ENCODE assay signal across 8 cellular contexts in the genomic region with DNA sequence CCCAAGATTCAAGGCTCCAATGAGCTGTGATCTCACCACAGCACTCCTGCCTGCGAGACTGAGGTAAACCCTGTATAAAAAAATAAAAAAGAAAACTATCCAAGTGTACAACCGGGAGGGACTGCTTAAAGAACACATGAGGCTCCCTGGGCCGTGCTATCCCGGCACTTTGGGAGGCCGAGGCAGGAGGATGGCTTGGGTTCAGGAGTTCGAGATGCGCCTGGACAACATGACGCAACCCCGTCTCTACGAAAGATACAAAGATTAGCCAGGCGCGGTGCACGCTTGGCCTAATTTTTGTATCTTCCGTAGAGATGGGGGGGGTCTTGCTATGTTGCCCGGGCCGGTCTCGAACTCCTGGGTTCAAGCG.
DNase-seq lines count a peak whose midpoint lies in the region; ATAC-seq and TF ChIP-seq lines count a peak whose summit lies in the region.
"Not testable (repeated sequence)": the region's sequence is repeated elsewhere in the genome, so short reads cannot be mapped to it uniquely, and the experiment has no call there.

No MANE protein-coding gene starts in this region.

- H3K27me3 ChIP-seq in right atrium auricular region, result not testable (repeated sequence)

- H3K36me3 Mint-ChIP-seq in activated T-cell treated with anti-CD3 and anti-CD28 coated beads, Interleukin-2, amount 50 U/mL, for 24 hours (ENCODE audit: low read depth), result peaks cover 11% of the 10 kb centered on the region
- H3K36me3 Mint-ChIP-seq in naive B cell, result not testable (repeated sequence)
- H3K36me3 Mint-ChIP-seq in stimulated activated effector memory CD8-positive, alpha-beta T cell treated with anti-CD3 and anti-CD28 coated beads, Interleukin-12 subunit alpha, Interleukin-12 subunit beta, amount 100 ng/mL, for 72 hours, result peaks cover 14% of the 10 kb centered on the region

- H3K9me3 Mint-ChIP-seq in activated T-cell treated with anti-CD3 and anti-CD28 coated beads, Interleukin-2, amount 50 U/mL, for 24 hours; naive B cell; stimulated activated effector memory CD8-positive, alpha-beta T cell treated with anti-CD3 and anti-CD28 coated beads, Interleukin-12 subunit alpha, Interleukin-12 subunit beta, amount 100 ng/mL, for 72 hours: not testable (repeated sequence)

- peak overlapping the region; percentile 92 for H3K27ac Mint-ChIP-seq in activated T-cell treated with anti-CD3 and anti-CD28 coated beads, Interleukin-2, amount 50 U/mL, for 24 hours
- H3K27ac Mint-ChIP-seq in naive B cell, result peak overlapping the region; percentile 86 to 98 (median 96)
- peak overlapping the region; percentile 91 for H3K27ac Mint-ChIP-seq in stimulated activated effector memory CD8-positive, alpha-beta T cell treated with anti-CD3 and anti-CD28 coated beads, Interleukin-12 subunit alpha, Interleukin-12 subunit beta, amount 100 ng/mL, for 72 hours

- not testable (repeated sequence) for H3K4me1 ChIP-seq in right atrium auricular region

- peak overlapping the region; percentile 89 for H3K4me3 Mint-ChIP-seq in activated T-cell treated with anti-CD3 and anti-CD28 coated beads, Interleukin-2, amount 50 U/mL, for 24 hours
- peak overlapping the region; percentile 84 to 99 (median 95) for H3K4me3 Mint-ChIP-seq in naive B cell
- H3K4me3 Mint-ChIP-seq in stimulated activated effector memory CD8-positive, alpha-beta T cell treated with anti-CD3 and anti-CD28 coated beads, Interleukin-12 subunit alpha, Interleukin-12 subunit beta, amount 100 ng/mL, for 72 hours, result peak overlapping the region; percentile 81

- H3K4me3 ChIP-seq in right atrium auricular region, result peak overlapping the region; percentile 80 to 97

- peak; percentile 25 for DNase-seq in ACHN
- DNase-seq in NCI-H2227 treated with DMSO at 0.1 percent for 48 hours (lab: John Stamatoyannopoulos, UW), result peak; percentile 42
- not testable (repeated sequence) for DNase-seq in activated T-cell treated with anti-CD3 and anti-CD28 coated beads, Interleukin-2, amount 50 U/mL, for 24 hours; right atrium auricular region (ENCODE audit: low spot score); naive B cell; stimulated activated effector memory CD8-positive, alpha-beta T cell treated with anti-CD3 and anti-CD28 coated beads, Interleukin-12 subunit alpha, Interleukin-12 subunit beta, amount 100 ng/mL, for 72 hours (ENCODE audit: low spot score in 2 of 2)

- TF ChIP-seq CTCF in right atrium auricular region (IDR thresholded peaks at IDR 0.05), result not testable (repeated sequence)

- peaks cover 11% of the 10 kb centered on the region for H3K4me1 Mint-ChIP-seq in activated T-cell treated with anti-CD3 and anti-CD28 coated beads, Interleukin-2, amount 50 U/mL, for 24 hours (ENCODE audit: low read depth)
- peaks cover 0 to 14% (median 3%) of the 10 kb centered on the region in 3 donors for H3K4me1 Mint-ChIP-seq in naive B cell
- not testable (repeated sequence) for H3K4me1 Mint-ChIP-seq in stimulated activated effector memory CD8-positive, alpha-beta T cell treated with anti-CD3 and anti-CD28 coated beads, Interleukin-12 subunit alpha, Interleukin-12 subunit beta, amount 100 ng/mL, for 72 hours

- peak; percentile 8 for ATAC-seq in GM19395 (IDR thresholded peaks at IDR 0.05; ENCODE audit: unreplicated experiment)
- ATAC-seq in naive B cell (ENCODE audit: low read depth in 2 of 2); stimulated activated effector memory CD8-positive, alpha-beta T cell treated with anti-CD3 and anti-CD28 coated beads, Interleukin-12 subunit alpha, Interleukin-12 subunit beta, amount 100 ng/mL, for 72 hours: not testable (repeated sequence)

- in situ Hi-C loops in ACHN (cut with HindIII; ENCODE audit: low pct_ligation_motif_present, low pct_unique_long_range_greater_than_20kb, low sequenced_read_pairs), result not testable (repeated sequence)

- H3K27me3 Mint-ChIP-seq in activated T-cell treated with anti-CD3 and anti-CD28 coated beads, Interleukin-2, amount 50 U/mL, for 24 hours; naive B cell: not testable (repeated sequence)

- H3K36me3 ChIP-seq in right atrium auricular region, result not testable (repeated sequence)

- H3K27ac ChIP-seq in cingulate gyrus (ENCODE audit: low read depth, low read length) (peak overlapping the region; percentile 88), right atrium auricular region (peak overlapping the region; percentile 88 to 90)

- not testable (repeated sequence) for H3K9me3 ChIP-seq in right atrium auricular region
